Comparison of ENCODE assay signal across 12 cellular contexts in genomic region chr12:103401421-103401820, GRCh38.
DNase-seq lines count a peak whose midpoint lies in the region; ATAC-seq and TF ChIP-seq lines count a peak whose summit lies in the region.
"Had no signal": no experiment of that assay in that cellular context is flagged by ENCODE, and none has a peak within 500 bp of the region (broad histone marks: within the 10 kb centered on the region; RNA-seq: fewer than 3 reads in every experiment).

No MANE protein-coding gene starts in this region.

- POLR2A ChIA-PET in CD4-positive, alpha-beta memory T cell (lab: Charles Lee; ENCODE audit: partially characterized antibody), result no interaction called here

- H2AFZ ChIP-seq in GM23338, result no peak overlapping the region

- peaks cover 6 to 15% of the 10 kb centered on the region in 2 donors for H3K36me3 Mint-ChIP-seq in CD4-positive, alpha-beta memory T cell
- H3K36me3 Mint-ChIP-seq in GM23338 (ENCODE audit: low read depth), result no peaks in the 10 kb centered on the region

- no peaks in the 10 kb centered on the region for H4K20me1 ChIP-seq in GM23338 (replicated peaks; ENCODE audit: insufficient read depth)

- peak in 3 of 5 donors; percentile 4 to 17 (median 12) for DNase-seq in CD4-positive, alpha-beta memory T cell
- DNase-seq in GM23338 (ENCODE audit: low spot score) (peak; percentile 27), NCI-H226 (peak; percentile 13), COLO829 (ENCODE audit: low spot score) (no peak), left ventricle myocardium superior (no peak), prostate gland (ENCODE audit: low spot score) (no peak)
- DNase-seq: activated T-cell treated with anti-CD3 and anti-CD28 coated beads, Interleukin-2, amount 50 U/mL, for 1 hour; DMS79 treated with DMSO at 0.1 percent for 48 hours; right lobe of liver had no signal

- intact Hi-C loops in CD4-positive, alpha-beta memory T cell (cut with micrococcal nuclease), result loop anchor here (2.0 kb wide), 1 partner anchor 103 kb away; no protein-coding TSS in a partner anchor
- intact Hi-C loops in left ventricle myocardium superior (cut with micrococcal nuclease), result no loop called here
- intact Hi-C loops in prostate gland (cut with DNase I), result no loop called here

- CTCF ChIA-PET in CD4-positive, alpha-beta memory T cell (lab: Charles Lee; ENCODE audit: partially characterized antibody), result interaction anchor here (1.3 to 1.9 kb wide), 2 partner anchors 96 to 101 kb away, joined by 4 to 6 read pairs; no protein-coding TSS in a partner anchor

- H3K4me3 ChIP-seq in CD4-positive, alpha-beta memory T cell (ENCODE audit: low read length in 2 of 2), result no peak overlapping the region
- H3K4me3 ChIP-seq in GM23338 (no peak overlapping the region), prostate gland (no peak overlapping the region)
- H3K4me3 ChIP-seq: right lobe of liver had no signal

- H3K4me2 ChIP-seq in GM23338, result peak overlapping the region; percentile 28; the same call in 1 of the 2 replicates
- H3K4me2 ChIP-seq: KMS-11 had no signal

- H3K79me2 ChIP-seq in GM23338 (replicated peaks; ENCODE audit: insufficient read depth), result no peaks in the 10 kb centered on the region

- no peaks in the 10 kb centered on the region for H3K36me3 ChIP-seq in CD4-positive, alpha-beta memory T cell (ENCODE audit: insufficient read depth, low read length)
- H3K36me3 ChIP-seq in GM23338 (ENCODE audit: insufficient read depth), result no peaks in the 10 kb centered on the region
- no peaks in the 10 kb centered on the region for H3K36me3 ChIP-seq in prostate gland
- H3K36me3 ChIP-seq: right lobe of liver had no signal

- H3K9me2 ChIP-seq in GM23338 (ENCODE audit: insufficient read depth), result peaks cover 3% of the 10 kb centered on the region; the same call in 1 of the 2 replicates

- no peaks in the 10 kb centered on the region for H3K9me3 ChIP-seq in CD4-positive, alpha-beta memory T cell (ENCODE audit: control insufficient read depth in 1 of 2, low read length in 2 of 2)
- H3K9me3 ChIP-seq in prostate gland, result no peaks in the 10 kb centered on the region
- H3K9me3 ChIP-seq: right lobe of liver had no signal

- H3K27me3 Mint-ChIP-seq in CD4-positive, alpha-beta memory T cell, result no peaks in the 10 kb centered on the region
- peaks cover 3% of the 10 kb centered on the region for H3K27me3 Mint-ChIP-seq in GM23338 (ENCODE audit: insufficient read depth, low read depth, poor library complexity)

- H3K4me3 Mint-ChIP-seq in CD4-positive, alpha-beta memory T cell, result no peak overlapping the region
- H3K4me3 Mint-ChIP-seq in GM23338, result no peak overlapping the region

- H3K27me3 ChIP-seq in CD4-positive, alpha-beta memory T cell (ENCODE audit: insufficient read depth, low read length), result no peaks in the 10 kb centered on the region
- no peaks in the 10 kb centered on the region for H3K27me3 ChIP-seq in GM23338 (ENCODE audit: insufficient read depth)
- H3K27me3 ChIP-seq in prostate gland (replicated peaks; ENCODE audit: insufficient read depth), result no peaks in the 10 kb centered on the region
- H3K27me3 ChIP-seq: right lobe of liver had no signal

- H3K27ac Mint-ChIP-seq in CD4-positive, alpha-beta memory T cell, result no peak overlapping the region
- 0 out of 2 replicates have a peak overlapping the region, but pooled peaks have one; percentile 7 for H3K27ac Mint-ChIP-seq in GM23338

- H3K27ac ChIP-seq in CD4-positive, alpha-beta memory T cell (ENCODE audit: low read depth, low read length), result no peak overlapping the region
- no peak overlapping the region for H3K27ac ChIP-seq in GM23338 (ENCODE audit: low read depth)
- H3K27ac ChIP-seq in prostate gland, result no peak overlapping the region
- H3K27ac ChIP-seq: KMS-11, right lobe of liver had no signal

- H3K9me3 Mint-ChIP-seq in CD4-positive, alpha-beta memory T cell, result peaks cover 0 to 4% (median 0%) of the 10 kb centered on the region in 8 donors
- H3K9me3 Mint-ChIP-seq in GM23338, result no peaks in the 10 kb centered on the region

- no peaks in the 10 kb centered on the region for H3K4me1 ChIP-seq in CD4-positive, alpha-beta memory T cell (ENCODE audit: insufficient read depth, low read length)
- H3K4me1 ChIP-seq in GM23338 (ENCODE audit: insufficient read depth), result peaks cover 12% of the 10 kb centered on the region
- no peaks in the 10 kb centered on the region for H3K4me1 ChIP-seq in prostate gland (replicated peaks)
- H3K4me1 ChIP-seq: right lobe of liver had no signal

- ATAC-seq in GM23338, result peak; percentile 69
- ATAC-seq in esophagus mucosa, result peak; percentile 64
- no peak for ATAC-seq in left ventricle myocardium superior
- no peak for ATAC-seq in HG02763 (IDR thresholded peaks at IDR 0.05; ENCODE audit: unreplicated experiment)

- peak in 1 of 2 experiments; percentile 59; a peak in 3 of 4 replicates for TF ChIP-seq CTCF in GM23338 (conservative IDR thresholded peaks at IDR 0.05; ENCODE audit: low read depth in 2 of 2)
- TF ChIP-seq CTCF in prostate gland (IDR thresholded peaks at IDR 0.05), result no peak

- H3F3A ChIP-seq in GM23338 (replicated peaks; ENCODE audit: low read depth), result no peaks in the 10 kb centered on the region

- TF ChIP-seq POLR2A in prostate gland (IDR thresholded peaks at IDR 0.05), result no peak

- WGBS in prostate gland, result 63% methylated on average over 3 of the region's 3 CpGs

- peaks cover 0 to 2% (median 0%) of the 10 kb centered on the region in 4 donors for H3K4me1 Mint-ChIP-seq in CD4-positive, alpha-beta memory T cell
- H3K4me1 Mint-ChIP-seq in GM23338, result peaks cover 21% of the 10 kb centered on the region; the same call in 2 of the 3 replicates

TF ChIP-seq in GM23338, 12 proteins besides CTCF, POLR2A, EP300 and RAD21:
- TF ChIP-seq ZNF331 (CRISPR knock-in tag; IDR thresholded peaks at IDR 0.05; ENCODE audit: low read depth), result no peak
- no peak for TF ChIP-seq ETS1 (IDR thresholded peaks at IDR 0.05)

Comparison
In these comparisons a context has a peak if more than half of its experiments do, and no peak if none do; other contexts are left out.
1. DNase-seq: peak in CD4-positive, alpha-beta memory T cell (3 of 5), GM23338 (single experiment) and NCI-H226 (single experiment); none in COLO829 (single experiment), left ventricle myocardium superior (single experiment) and prostate gland (single experiment).
2. ATAC-seq: peak in GM23338 (single experiment) and esophagus mucosa (single experiment); none in left ventricle myocardium superior (single experiment) and HG02763 (single experiment).